ENCODE assay signal across 29 cellular contexts in genomic region chr14:104221071-104221625, GRCh38.
"Had no signal": no experiment of that assay in that cellular context is flagged by ENCODE, and none has a peak within 500 bp of the region (broad histone marks: within the 10 kb centered on the region; RNA-seq: fewer than 3 reads in every experiment).

No MANE protein-coding gene starts in this region.

- DNase-seq: activated CD4-positive, alpha-beta T cell treated with anti-CD3 and anti-CD28 coated beads, Interleukin-2, amount 10 ng/mL, durations not matched to agents 7 days and 5 days; activated CD8-positive, alpha-beta memory T cell treated with anti-CD3 and anti-CD28 coated beads, Interleukin-2, amount 10 ng/mL, durations not matched to agents 7 days and 5 days; activated CD8-positive, alpha-beta T cell treated with anti-CD3 and anti-CD28 coated beads for 36 hours; activated gamma-delta T cell treated with Interleukin-2 at 50 U/mL for 16 hours; brain microvascular endothelial cell; central memory CD4-positive, alpha-beta T cell; dermis blood vessel endothelial cell; effector CD8-positive, alpha-beta T cell; erythroblast; foreskin fibroblast; heart right ventricle; stimulated activated CD4-positive, alpha-beta T cell treated with anti-CD3 and anti-CD28 coated beads, Interleukin-4, amount 100 ng/mL, for 1 hour; stimulated activated naive CD4-positive, alpha-beta T cell treated with Interleukin-2 at 50 U/mL for 16 hours; substantia nigra; SW 1271; thyroid gland had no signal

- H3K4me1 ChIP-seq: ascending aorta, thyroid gland had no signal

- H3K9me3 Mint-ChIP-seq: activated CD4-positive, alpha-beta T cell treated with anti-CD3 and anti-CD28 coated beads, Interleukin-2, amount 10 ng/mL, durations not matched to agents 7 days and 5 days; activated CD8-positive, alpha-beta T cell treated with anti-CD3 and anti-CD28 coated beads for 36 hours; activated naive CD4-positive, alpha-beta T cell treated with anti-CD3 and anti-CD28 coated beads, Interleukin-2, amount 50 U/mL, for 24 hours; activated T-helper 1 cell treated with anti-CD3 and anti-CD28 coated beads, Interleukin-12 subunit alpha, Interleukin-12 subunit beta, Interleukin-2, Interleukin-4 antibody, amounts not matched to agents 30 ng/mL and 10 ng/mL and 1 ng/mL, durations not matched to agents 14 hours and 24 hours and 36 hours; nephron had no signal

- H3K27me3 ChIP-seq: adrenal gland, ascending aorta, brain microvascular endothelial cell, pancreas, thyroid gland, upper lobe of right lung had no signal

- H3K36me3 ChIP-seq: adrenal gland, ascending aorta, brain microvascular endothelial cell, heart right ventricle, pancreas, thyroid gland, upper lobe of right lung had no signal

- H3K4me3 Mint-ChIP-seq: activated CD4-positive, alpha-beta T cell treated with anti-CD3 and anti-CD28 coated beads, Interleukin-2, amount 10 ng/mL, durations not matched to agents 7 days and 5 days; activated CD8-positive, alpha-beta memory T cell treated with anti-CD3 and anti-CD28 coated beads, Interleukin-2, amount 10 ng/mL, durations not matched to agents 7 days and 5 days; activated CD8-positive, alpha-beta T cell treated with anti-CD3 and anti-CD28 coated beads for 36 hours; activated naive CD4-positive, alpha-beta T cell treated with anti-CD3 and anti-CD28 coated beads, Interleukin-2, amount 50 U/mL, for 24 hours; activated T-helper 1 cell treated with anti-CD3 and anti-CD28 coated beads, Interleukin-12 subunit alpha, Interleukin-12 subunit beta, Interleukin-2, Interleukin-4 antibody, amounts not matched to agents 30 ng/mL and 10 ng/mL and 1 ng/mL, durations not matched to agents 14 hours and 24 hours and 36 hours; T-helper 17 cell had no signal

- H3K4me2 ChIP-seq: smooth muscle cell had no signal

- H3K4me3 ChIP-seq: adrenal gland, ascending aorta, heart right ventricle, pancreas, smooth muscle cell, thyroid gland, upper lobe of right lung had no signal

- H3K27ac Mint-ChIP-seq: activated CD4-positive, alpha-beta T cell treated with anti-CD3 and anti-CD28 coated beads, Interleukin-2, amount 10 ng/mL, durations not matched to agents 7 days and 5 days; activated CD8-positive, alpha-beta memory T cell treated with anti-CD3 and anti-CD28 coated beads, Interleukin-2, amount 10 ng/mL, durations not matched to agents 7 days and 5 days; activated CD8-positive, alpha-beta T cell treated with anti-CD3 and anti-CD28 coated beads for 36 hours; activated naive CD4-positive, alpha-beta T cell treated with anti-CD3 and anti-CD28 coated beads, Interleukin-2, amount 50 U/mL, for 24 hours; activated T-helper 1 cell treated with anti-CD3 and anti-CD28 coated beads, Interleukin-12 subunit alpha, Interleukin-12 subunit beta, Interleukin-2, Interleukin-4 antibody, amounts not matched to agents 30 ng/mL and 10 ng/mL and 1 ng/mL, durations not matched to agents 14 hours and 24 hours and 36 hours; T-helper 17 cell had no signal

- H3K27me3 Mint-ChIP-seq: activated CD4-positive, alpha-beta T cell treated with anti-CD3 and anti-CD28 coated beads, Interleukin-2, amount 10 ng/mL, durations not matched to agents 7 days and 5 days had no signal

- FAIRE-seq: keratinocyte, pancreas had no signal

- ATAC-seq: activated CD4-positive, CD25-positive, alpha-beta regulatory T cell treated with anti-CD3 and anti-CD28 coated beads, Interleukin-2, amount 50 U/mL, for 24 hours; activated CD8-positive, alpha-beta memory T cell treated with anti-CD3 and anti-CD28 coated beads, Interleukin-2, amount 10 ng/mL, durations not matched to agents 7 days and 5 days; activated CD8-positive, alpha-beta T cell treated with anti-CD3 and anti-CD28 coated beads for 36 hours; heart right ventricle; left lobe of liver; sciatic nerve; T-helper 17 cell; upper lobe of right lung had no signal

- H3K27ac ChIP-seq: ascending aorta, brain microvascular endothelial cell, heart right ventricle, pancreas, thyroid gland, upper lobe of right lung had no signal

- H3K9me3 ChIP-seq: adrenal gland, ascending aorta, heart right ventricle, pancreas, thyroid gland, upper lobe of right lung had no signal
